ENCODE assay signal across 7 cellular contexts in genomic region chr2:71453404-71454220, GRCh38. TPM values are rescaled to one million over a fixed set of nuclear protein-coding genes. Genes with fewer than 3 reads are reported as not detected.
DNase-seq lines count a peak whose midpoint lies in the region; ATAC-seq and TF ChIP-seq lines count a peak whose summit lies in the region.

TSS of gene DYSF (plus strand) at chr2:71453561.

- H3K4me3 ChIP-seq in H7 (ENCODE audit: insufficient read depth, low read depth, low read length) (peak within 1 kb of the TSS; percentile 51), mucosa of stomach (ENCODE audit: low read length) (peak within 1 kb of the TSS; percentile 2), uterus (peak within 1 kb of the TSS; percentile 8 to 10)

- no peak for ATAC-seq in HG03439 (IDR thresholded peaks at IDR 0.05; ENCODE audit: unreplicated experiment)

- peaks cover 14% of the 10 kb centered on the region for H3K27me3 ChIP-seq in H7 (ENCODE audit: control insufficient read depth, insufficient read depth, low read length)
- H3K27me3 ChIP-seq in mucosa of stomach (ENCODE audit: control insufficient read depth, insufficient read depth, low read length) = peaks cover 37% of the 10 kb centered on the region
- peaks cover 0 to 4% of the 10 kb centered on the region in 2 donors for H3K27me3 ChIP-seq in uterus

- peaks cover 18% of the 10 kb centered on the region for H3K4me1 ChIP-seq in mucosa of stomach (ENCODE audit: control insufficient read depth, insufficient read depth, low read length)
- H3K4me1 ChIP-seq in uterus = no peaks in the 10 kb centered on the region

- no peak for TF ChIP-seq POLR2A in uterus (IDR thresholded peaks at IDR 0.05)

- intact Hi-C loops in uterus (cut with DNase I; ENCODE audit: low total_unique reads) = no loop called here

- no peaks in the 10 kb centered on the region for H3K9me3 ChIP-seq in mucosa of stomach (ENCODE audit: control insufficient read depth, low read length)
- H3K9me3 ChIP-seq in uterus = no peaks in the 10 kb centered on the region

- H3K36me3 ChIP-seq in H7 (replicated peaks; ENCODE audit: control insufficient read depth, insufficient read depth, low read length) = no peaks in the 10 kb centered on the region; the same call in 1 of the 2 replicates
- no peaks in the 10 kb centered on the region for H3K36me3 ChIP-seq in mucosa of stomach (ENCODE audit: control insufficient read depth, insufficient read depth, low read length)
- H3K36me3 ChIP-seq in uterus = no peaks in the 10 kb centered on the region

- peak within 1 kb of the TSS; percentile 28 for H3K9ac ChIP-seq in mucosa of stomach (ENCODE audit: low read length)

- peak; percentile 89 for DNase-seq in H7
- DNase-seq in RPMI7951 (ENCODE audit: low read depth) = peak; percentile 30
- DNase-seq in epithelial cell of prostate (ENCODE audit: low read depth, low spot score) = no peak
- DNase-seq in uterus = no peak
- no peak for DNase-seq in GM19240 (ENCODE audit: insufficient read length, low spot score)

- peak within 1 kb of the TSS; percentile 44 for H3K27ac ChIP-seq in epithelial cell of prostate
- no peak within 1 kb of the TSS for H3K27ac ChIP-seq in uterus

- no peak for TF ChIP-seq CTCF in uterus (IDR thresholded peaks at IDR 0.05)

RNA-seq across cellular contexts. Expression of gene DYSF, which starts in this region (rescaled TPM):
- total RNA-seq in H7 (2014; rRNA removed; shearing (Covaris generic)) = 7.4 and 9.5 TPM in 2 replicates
- total RNA-seq in RPMI7951 (2014; rRNA removed; shearing (Covaris generic)) = 1.2 and 2.3 TPM in 2 replicates
- 10 to 100 TPM in 3 of 4 donors, 1 to 10 TPM in 1; 2.6 to 20.7 (median 12.7) TPM for total RNA-seq in uterus

Comparison
In these comparisons a context has a peak if more than half of its experiments do, and no peak if none do; other contexts are left out.
1. DNase-seq: peak in H7 (single experiment) and RPMI7951 (single experiment); none in epithelial cell of prostate (single experiment), uterus (0 of 2) and GM19240 (single experiment).
2. Peak in every context shown above with its lines, with median percentiles within 50 percentile points of each other: H3K4me3 ChIP-seq.